Comparison of ENCODE assay signal across 15 cellular contexts in genomic region chr19:12626958-12627357, GRCh38. TPM values are rescaled to one million over a fixed set of nuclear protein-coding genes. Genes with fewer than 3 reads are reported as not detected.
DNase-seq lines count a peak whose midpoint lies in the region; ATAC-seq and TF ChIP-seq lines count a peak whose summit lies in the region.
"Had no signal": no experiment of that assay in that cellular context is flagged by ENCODE, and none has a peak within 500 bp of the region (broad histone marks: within the 10 kb centered on the region; RNA-seq: fewer than 3 reads in every experiment).

No MANE protein-coding gene starts in this region.

- no peaks in the 10 kb centered on the region for H3K27me3 Mint-ChIP-seq in stimulated activated naive CD8-positive, alpha-beta T cell treated with anti-CD3 and anti-CD28 coated beads, Interleukin-15, amount 100 ng/mL, for 72 hours
- H3K27me3 Mint-ChIP-seq: CD4-positive, alpha-beta memory T cell had no signal

- H3K9ac ChIP-seq in adipocyte (ENCODE audit: low read length): no peak overlapping the region
- H3K9ac ChIP-seq in trophoblast cell (ENCODE audit: low read length): no peak overlapping the region

- WGBS in trophoblast cell (ENCODE audit: extremely low coverage, insufficient coverage, insufficient read length): no CpG with 5 or more reads among the region's 8 CpGs
- 86% methylated on average over 8 of the region's 8 CpGs for WGBS in hepatocyte (ENCODE audit: low lambda C conversion rate, missing lambda C conversion rate)

- H3K4ac ChIP-seq in trophoblast cell (ENCODE audit: low read depth, low read length): no peak overlapping the region

- no peak overlapping the region for H2BK5ac ChIP-seq in trophoblast cell (ENCODE audit: low read depth, low read length, poor library complexity)

- no peak overlapping the region for H3K4me3 Mint-ChIP-seq in stimulated activated naive CD8-positive, alpha-beta T cell treated with anti-CD3 and anti-CD28 coated beads, Interleukin-15, amount 100 ng/mL, for 72 hours
- H3K4me3 Mint-ChIP-seq: CD4-positive, alpha-beta memory T cell had no signal

- no peak overlapping the region for H2AK5ac ChIP-seq in trophoblast cell (ENCODE audit: low read length)

- H4K20me1 ChIP-seq in hepatocyte (ENCODE audit: insufficient read depth, poor library complexity, severe bottlenecking): no peaks in the 10 kb centered on the region

- H3K79me1 ChIP-seq in trophoblast cell (ENCODE audit: low read length): no peaks in the 10 kb centered on the region

- H3K79me2 ChIP-seq in trophoblast cell (ENCODE audit: control insufficient read depth, insufficient read depth, low read length, poor library complexity): no peaks in the 10 kb centered on the region
- H3K79me2 ChIP-seq in hepatocyte: peaks cover 27% of the 10 kb centered on the region

- H3K36me3 ChIP-seq in adipocyte (ENCODE audit: control insufficient read depth, insufficient read depth, low read length, severe bottlenecking) (peaks cover 80% of the 10 kb centered on the region), trophoblast cell (ENCODE audit: control insufficient read depth in 1 of 2, insufficient read depth in 2 of 2, low read length in 2 of 2) (peaks cover 46 to 66% of the 10 kb centered on the region in 2 experiments), hepatocyte (replicated peaks; ENCODE audit: insufficient read depth, low read depth) (peaks cover 26% of the 10 kb centered on the region)

- H2BK120ac ChIP-seq in trophoblast cell (ENCODE audit: insufficient read depth, low read length, poor library complexity): no peak overlapping the region

- H3K4me2 ChIP-seq in trophoblast cell (ENCODE audit: low read length) (no peak overlapping the region), hepatocyte (no peak overlapping the region)

- H2AFZ ChIP-seq in trophoblast cell (ENCODE audit: insufficient read depth, low read length, poor library complexity) (no peak overlapping the region), hepatocyte (no peak overlapping the region)

- no peak overlapping the region for H4K12ac ChIP-seq in trophoblast cell (ENCODE audit: low read depth, low read length)

- H3K27me3 ChIP-seq in adipocyte (replicated peaks; ENCODE audit: control insufficient read depth, insufficient read depth, low read length): no peaks in the 10 kb centered on the region
- H3K27me3 ChIP-seq in trophoblast cell (ENCODE audit: insufficient read depth, low read length): no peaks in the 10 kb centered on the region
- H3K27me3 ChIP-seq in hepatocyte: no peaks in the 10 kb centered on the region

- peak; percentile 37 for ATAC-seq in stimulated activated naive CD8-positive, alpha-beta T cell treated with anti-CD3 and anti-CD28 coated beads, Interleukin-15, amount 100 ng/mL, for 72 hours
- ATAC-seq in stimulated activated naive CD8-positive, alpha-beta T cell treated with anti-CD3 and anti-CD28 coated beads, Interleukin-15, Interleukin-2, amounts not matched to agents 100 U/mL and 50 U/mL, for 24 hours: no peak

- H3K18ac ChIP-seq in trophoblast cell (ENCODE audit: low read length): no peak overlapping the region

- no peak overlapping the region for H3K14ac ChIP-seq in trophoblast cell (ENCODE audit: low read length)

- peaks cover 53% of the 10 kb centered on the region for H3K9me3 ChIP-seq in adipocyte (ENCODE audit: control insufficient read depth, low read length)
- H3K9me3 ChIP-seq in trophoblast cell (ENCODE audit: insufficient read depth, low read depth, low read length): peaks cover 17% of the 10 kb centered on the region
- H3K9me3 ChIP-seq in hepatocyte (ENCODE audit: low read depth): peaks cover 41% of the 10 kb centered on the region

- peaks cover 14 to 17% of the 10 kb centered on the region in 2 donors for H3K9me3 Mint-ChIP-seq in stimulated activated naive CD8-positive, alpha-beta T cell treated with anti-CD3 and anti-CD28 coated beads, Interleukin-15, amount 100 ng/mL, for 72 hours

- H4K91ac ChIP-seq in trophoblast cell (ENCODE audit: low read depth, low read length): no peak overlapping the region

- H4K8ac ChIP-seq in trophoblast cell (ENCODE audit: low read depth, low read length): no peak overlapping the region

- H2BK12ac ChIP-seq in trophoblast cell (ENCODE audit: low read length): no peak overlapping the region

- no peak overlapping the region for H3K27ac ChIP-seq in trophoblast cell (ENCODE audit: low read depth, low read length)
- no peak overlapping the region for H3K27ac ChIP-seq in hepatocyte
- H3K27ac ChIP-seq: C4-2B had no signal

- peak overlapping the region; percentile 72 for H3K4me3 ChIP-seq in adipocyte (ENCODE audit: low read length)
- peak overlapping the region; percentile 20 for H3K4me3 ChIP-seq in trophoblast cell (ENCODE audit: low read depth, low read length)
- no peak overlapping the region for H3K4me3 ChIP-seq in hepatocyte
- H3K4me3 ChIP-seq: HAP-1 had no signal

- H3K23ac ChIP-seq in trophoblast cell (ENCODE audit: low read length): no peak overlapping the region

- H3K4me1 ChIP-seq in adipocyte (ENCODE audit: control insufficient read depth, insufficient read depth, low read length) (no peaks in the 10 kb centered on the region), trophoblast cell (ENCODE audit: control insufficient read depth in 1 of 2, insufficient read depth in 2 of 2, low read length in 2 of 2) (no peaks in the 10 kb centered on the region), hepatocyte (ENCODE audit: insufficient read depth) (no peaks in the 10 kb centered on the region)
- H3K4me1 ChIP-seq: HAP-1 had no signal

- peaks cover 5% of the 10 kb centered on the region for H3K4me1 Mint-ChIP-seq in stimulated activated naive CD8-positive, alpha-beta T cell treated with anti-CD3 and anti-CD28 coated beads, Interleukin-15, amount 100 ng/mL, for 72 hours

- TF ChIP-seq CTCF in hepatocyte (IDR thresholded peaks at IDR 0.05; ENCODE audit: poor library complexity): no peak

- no peak for DNase-seq in stimulated activated naive CD8-positive, alpha-beta T cell treated with anti-CD3 and anti-CD28 coated beads, Interleukin-15, amount 100 ng/mL, for 72 hours
- no peak for DNase-seq in stimulated activated naive CD8-positive, alpha-beta T cell treated with anti-CD3 and anti-CD28 coated beads, Interleukin-15, Interleukin-2, amounts not matched to agents 100 U/mL and 50 U/mL, for 24 hours
- no peak for DNase-seq in adipocyte (ENCODE audit: low read depth)
- peak; percentile 11 to 45 for DNase-seq in trophoblast cell
- DNase-seq in hepatocyte (ENCODE audit: low spot score): no peak
- DNase-seq in COLO668 (lab: John Stamatoyannopoulos, UW; ENCODE audit: unreplicated experiment): no peak
- no peak for DNase-seq in NCI-H1930 (lab: John Stamatoyannopoulos, UW)
- DNase-seq: ACHN; CD4-positive, alpha-beta memory T cell; COR-L47; DMS153; DMS79 treated with DMSO at 0.1 percent for 48 hours; EL had no signal

- H3K27ac Mint-ChIP-seq in stimulated activated naive CD8-positive, alpha-beta T cell treated with anti-CD3 and anti-CD28 coated beads, Interleukin-15, amount 100 ng/mL, for 72 hours: peak overlapping the region in 1 of 2 donors; percentile 82

- H3K9me2 ChIP-seq in hepatocyte (replicated peaks; ENCODE audit: insufficient read depth): no peaks in the 10 kb centered on the region

RNA-seq across cellular contexts. Expression of gene ZNF791, which starts 16.2 kb away (rescaled TPM):
- polyA plus RNA-seq in trophoblast cell (2013): 20.6 and 22.2 TPM in 2 replicates
- 16.1 and 16.2 TPM in 2 replicates for total RNA-seq in hepatocyte
- 11.5 and 16.6 TPM in 2 replicates for polyA plus RNA-seq in hepatocyte

RNA-seq across cellular contexts. Expression of gene ZNF490, which starts 16.3 kb away (rescaled TPM):
- polyA plus RNA-seq in trophoblast cell (2013): 3.3 and 3.8 TPM in 2 replicates
- 7.8 and 8.1 TPM in 2 replicates for total RNA-seq in hepatocyte
- 1.8 and 2.3 TPM in 2 replicates for polyA plus RNA-seq in hepatocyte

RNA-seq across cellular contexts. Expression of gene MAN2B1, which starts 39.6 kb away (rescaled TPM):
- polyA plus RNA-seq in trophoblast cell (2013): 68.1 and 68.3 TPM in 2 replicates
- 67.2 and 68.8 TPM in 2 replicates for total RNA-seq in hepatocyte
- polyA plus RNA-seq in hepatocyte: 77.1 and 81.9 TPM in 2 replicates

RNA-seq across cellular contexts. Expression of gene WDR83, which starts 39.6 kb away (rescaled TPM):
- polyA plus RNA-seq in trophoblast cell (2013): 6.7 and 7.5 TPM in 2 replicates
- 9.1 and 12.2 TPM in 2 replicates for total RNA-seq in hepatocyte
- polyA plus RNA-seq in hepatocyte: 19.5 and 21.5 TPM in 2 replicates

RNA-seq across cellular contexts. Expression of gene DHPS, which starts 54.7 kb away (rescaled TPM):
- polyA plus RNA-seq in trophoblast cell (2013): 53.8 and 54.8 TPM in 2 replicates
- total RNA-seq in hepatocyte: 62.6 and 71.7 TPM in 2 replicates
- 63.1 and 84.7 TPM in 2 replicates for polyA plus RNA-seq in hepatocyte

Comparison
In these comparisons a context has a peak if more than half of its experiments do, and no peak if none do; other contexts are left out.
1. DNase-seq: peak in trophoblast cell (2 of 2); none in stimulated activated naive CD8-positive, alpha-beta T cell treated with anti-CD3 and anti-CD28 coated beads, Interleukin-15, amount 100 ng/mL, for 72 hours (0 of 2), stimulated activated naive CD8-positive, alpha-beta T cell treated with anti-CD3 and anti-CD28 coated beads, Interleukin-15, Interleukin-2, amounts not matched to agents 100 U/mL and 50 U/mL, for 24 hours (single experiment), adipocyte (single experiment), hepatocyte (single experiment), COLO668 (single experiment) and NCI-H1930 (0 of 2).